1 cellular context compared by ENCODE assay signal in genomic region chr15:50183112-50183794, GRCh38.
TF ChIP-seq lines count a peak whose summit lies in the region.

No MANE protein-coding gene starts in this region.

TF ChIP-seq in HCT116, 20 proteins besides CTCF, POLR2A, EP300 and RAD21 (continued from another document):
- TF ChIP-seq EGR1 (IDR thresholded peaks at IDR 0.05; ENCODE audit: low read depth) (no peak), CBX3 (IDR thresholded peaks at IDR 0.05; ENCODE audit: low read depth) (no peak), ZBTB33 (IDR thresholded peaks at IDR 0.05; ENCODE audit: extremely low read depth, insufficient replicate concordance, low read length) (no peak), TCF7L2 (IDR thresholded peaks at IDR 0.05; ENCODE audit: borderline replicate concordance, extremely low read depth, insufficient read depth, insufficient read length) (no peak), EZH2phosphoT487 (IDR thresholded peaks at IDR 0.05; ENCODE audit: borderline replicate concordance) (no peak), EZH2 (IDR thresholded peaks at IDR 0.05) (no peak), ZNF274 (IDR thresholded peaks at IDR 0.05; ENCODE audit: low read depth, low read length) (no peak)
TF ChIP-seq in HCT116: peak in this region for 0.
